20 cellular contexts compared by ENCODE assay signal in the genomic region with DNA sequence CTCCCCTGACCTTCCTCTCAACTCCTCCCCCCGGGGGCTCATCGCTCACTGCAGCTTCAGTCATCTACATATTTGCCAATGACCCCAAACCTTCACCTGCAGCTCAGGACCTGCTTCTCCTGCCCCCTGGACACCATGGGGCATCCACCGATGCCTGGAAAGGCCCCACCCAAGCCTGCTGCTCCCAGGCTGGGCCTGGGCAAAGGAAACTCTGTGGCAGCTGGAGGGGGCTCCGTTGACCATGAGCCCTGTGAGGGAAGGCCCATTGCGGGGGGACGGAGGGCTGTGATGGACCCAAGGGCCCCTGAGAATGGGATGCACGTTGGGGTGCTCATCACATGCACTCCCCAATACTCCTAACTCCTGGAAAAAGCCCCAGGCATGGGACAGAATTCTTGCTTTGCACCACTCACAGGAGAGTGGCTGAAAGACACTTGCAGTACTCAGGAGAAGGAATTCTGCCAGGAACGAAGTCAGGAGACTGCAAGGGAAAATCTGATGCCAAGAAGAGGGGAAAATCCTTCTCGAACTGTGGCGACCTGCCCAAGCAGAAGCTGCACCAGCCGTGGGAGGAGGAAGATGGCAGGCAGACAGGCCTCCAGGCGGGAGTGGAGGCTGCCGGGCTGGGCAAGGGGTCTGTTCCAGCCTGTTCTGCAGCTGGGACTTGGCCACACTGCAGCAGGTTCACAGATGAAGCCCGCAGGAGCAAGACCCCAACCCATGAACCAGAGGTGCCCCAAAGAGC. TPM values are rescaled to one million over a fixed set of nuclear protein-coding genes. Genes with fewer than 3 reads are reported as not detected.
DNase-seq lines count a peak whose midpoint lies in the region; ATAC-seq, FAIRE-seq and TF ChIP-seq lines count a peak whose summit lies in the region.
"Had no signal": no experiment of that assay in that cellular context is flagged by ENCODE, and none has a peak within 500 bp of the region (broad histone marks: within the 10 kb centered on the region; RNA-seq: fewer than 3 reads in every experiment).

No MANE protein-coding gene starts in this region.

- H3K27me3 Mint-ChIP-seq in type B pancreatic cell, result peaks cover 9% of the 10 kb centered on the region

- in situ Hi-C loops in G401 (cut with HindIII; ENCODE audit: low sequenced_read_pairs), result no loop called here

- no peak for TF ChIP-seq POLR2A in suprapubic skin (IDR thresholded peaks at IDR 0.05)

- DNase-seq in G401 (ENCODE audit: low spot score) (peak; percentile 20), fibroblast of gingiva (ENCODE audit: low read depth) (peak; percentile 63), suprapubic skin (ENCODE audit: low spot score in 2 of 2) (peak in 1 of 2 donors; percentile 73), GM19239 (ENCODE audit: insufficient read length, low spot score) (no peak), type B pancreatic cell (ENCODE audit: extremely low spot score, unreplicated experiment) (no peak)
- DNase-seq in stimulated activated CD8-positive, alpha-beta memory T cell treated with anti-CD3 and anti-CD28 coated beads, Interleukin-4, amount 100 ng/mL, for 48 hours, result no peak
- DNase-seq: AML-193; CD4-positive, alpha-beta T cell; DMS79; KG1; NCI-H1436; NCI-H2081; NCI-H748 treated with DMSO at 0.1 percent for 48 hours; PC-3 had no signal

- TF ChIP-seq EP300 in suprapubic skin (IDR thresholded peaks at IDR 0.05), result no peak

- H3K9ac ChIP-seq in muscle layer of colon (ENCODE audit: low read length), result no peak overlapping the region

- no peak overlapping the region for H3K4me3 ChIP-seq in muscle layer of colon (ENCODE audit: low read depth in 1 of 2, low read length in 2 of 2)
- H3K4me3 ChIP-seq in suprapubic skin, result no peak overlapping the region
- H3K4me3 ChIP-seq: SJSA1 had no signal

- 52% methylated on average over 13 of the region's 14 CpGs for WGBS in suprapubic skin

- H3K27ac Mint-ChIP-seq in type B pancreatic cell, result no peak overlapping the region
- H3K27ac Mint-ChIP-seq: CD4-positive, alpha-beta T cell had no signal

- H3K36me3 ChIP-seq in muscle layer of colon (ENCODE audit: insufficient read depth, low read length), result no peaks in the 10 kb centered on the region
- H3K36me3 ChIP-seq in suprapubic skin, result no peaks in the 10 kb centered on the region
- H3K36me3 ChIP-seq: SJSA1 had no signal

- H3K4me1 ChIP-seq in muscle layer of colon (ENCODE audit: insufficient read depth, low read length) (peaks cover 23% of the 10 kb centered on the region), suprapubic skin (peaks cover 41% of the 10 kb centered on the region)

- no peaks in the 10 kb centered on the region for H3K9me3 ChIP-seq in muscle layer of colon (ENCODE audit: low read length)
- no peaks in the 10 kb centered on the region for H3K9me3 ChIP-seq in suprapubic skin
- H3K9me3 ChIP-seq: SJSA1 had no signal

- ATAC-seq in esophagus mucosa, result no peak
- ATAC-seq: PC-3 had no signal

- TF ChIP-seq CTCF in suprapubic skin (IDR thresholded peaks at IDR 0.05) (no peak), type B pancreatic cell (conservative IDR thresholded peaks at IDR 0.05) (no peak)

- H3K27ac ChIP-seq in muscle layer of colon (ENCODE audit: low read depth, low read length), result peak overlapping the region; percentile 21
- H3K27ac ChIP-seq in suprapubic skin, result peak overlapping the region; percentile 69
- H3K27ac ChIP-seq: SJSA1 had no signal

- H3K4me1 Mint-ChIP-seq in type B pancreatic cell (ENCODE audit: unreplicated experiment), result no peaks in the 10 kb centered on the region

- FAIRE-seq in GM19239 (lab: Jason Lieb, UNC), result no peak
- FAIRE-seq: D721Med had no signal

- H3K9me3 Mint-ChIP-seq in type B pancreatic cell, result no peaks in the 10 kb centered on the region
- H3K9me3 Mint-ChIP-seq: CD4-positive, alpha-beta T cell had no signal

- H3K4me3 Mint-ChIP-seq in type B pancreatic cell, result no peak overlapping the region
- H3K4me3 Mint-ChIP-seq: CD4-positive, alpha-beta T cell had no signal

- no peaks in the 10 kb centered on the region for H3K27me3 ChIP-seq in muscle layer of colon (ENCODE audit: control insufficient read depth in 1 of 2, insufficient read depth in 2 of 2, low read length in 2 of 2)
- H3K27me3 ChIP-seq in suprapubic skin, result peaks cover 3% of the 10 kb centered on the region
- H3K27me3 ChIP-seq: SJSA1 had no signal

- H3K36me3 Mint-ChIP-seq in type B pancreatic cell, result no peaks in the 10 kb centered on the region

RNA-seq across cellular contexts. Expression of a gene that starts 18.4 kb away (rescaled TPM):
- 1.2 TPM in 1 of 2 replicates, not detected in the other for total RNA-seq in G401 (2014; rRNA removed; shearing (Covaris generic))
- total RNA-seq in suprapubic skin (under 1 TPM in 1 of 4 donors, not detected in 3; 0.98 TPM), esophagus mucosa (not detected), type B pancreatic cell (ENCODE audit: low replicate concordance) (0.24 and 0.40 TPM in 2 replicates)
- total RNA-seq: A673, PC-3 had no signal

RNA-seq across cellular contexts. Expression of a gene that starts 52.6 kb away (rescaled TPM):
- total RNA-seq in G401 (2014; rRNA removed; shearing (Covaris generic)), result 0.18 TPM in 1 of 2 replicates, not detected in the other
- total RNA-seq in suprapubic skin (10 to 100 TPM in 3 of 4 donors, 1 to 10 TPM in 1; 9.9 to 13.7 (median 12.2) TPM), esophagus mucosa (9.1 TPM), type B pancreatic cell (ENCODE audit: low replicate concordance) (0.24 and 0.29 TPM in 2 replicates)
- total RNA-seq: A673, NCI-H460, PC-3, SJSA1 had no signal

Comparison
In these comparisons a context has a peak if more than half of its experiments do, and no peak if none do; other contexts are left out.
1. DNase-seq: peak in G401 (single experiment) and fibroblast of gingiva (single experiment); none in GM19239 (single experiment), stimulated activated CD8-positive, alpha-beta memory T cell treated with anti-CD3 and anti-CD28 coated beads, Interleukin-4, amount 100 ng/mL, for 48 hours (single experiment) and type B pancreatic cell (single experiment).